In the genomic region with DNA sequence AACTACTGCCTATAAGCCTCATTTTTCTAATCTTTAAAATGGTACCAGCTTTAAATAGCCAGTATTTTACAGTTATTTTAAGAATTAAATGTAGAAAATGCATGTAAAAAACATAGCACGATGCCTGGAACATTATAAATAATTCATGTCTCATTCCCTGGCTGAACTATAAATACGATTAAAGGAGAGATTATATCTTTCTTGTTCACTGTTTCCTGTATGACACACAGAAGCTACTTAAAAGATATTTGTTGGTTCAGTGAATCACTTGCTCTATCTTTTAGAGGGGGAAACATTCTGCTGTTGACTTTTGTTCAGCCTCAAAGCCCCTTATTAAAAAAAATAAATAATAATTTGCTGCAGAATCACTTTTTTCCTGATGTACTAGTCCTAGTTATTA, we compare ENCODE assay signal across 26 cellular contexts.
"Had no signal": no experiment of that assay in that cellular context is flagged by ENCODE, and none has a peak within 500 bp of the region (broad histone marks: within the 10 kb centered on the region; RNA-seq: fewer than 3 reads in every experiment).

No MANE protein-coding gene starts in this region.

- H3K9me3 ChIP-seq: ascending aorta, Peyer's patch, SJCRH30 had no signal

- H3K36me3 ChIP-seq: ascending aorta, brain microvascular endothelial cell, cardiac muscle cell, Peyer's patch, SJCRH30 had no signal

- H3K27ac ChIP-seq: ascending aorta, brain microvascular endothelial cell, cardiac muscle cell, Peyer's patch, RWPE1, SJCRH30 had no signal

- H3K4me1 ChIP-seq: ascending aorta, Peyer's patch, SJCRH30 had no signal

- FAIRE-seq: colon had no signal

- DNase-seq: activated CD4-positive, alpha-beta T cell treated with anti-CD3 and anti-CD28 coated beads for 48 hours; activated CD4-positive, alpha-beta T cell treated with anti-CD3 and anti-CD28 coated beads, Interleukin-2, amount 50 U/mL, for 4 hours; activated CD4-positive, CD25-positive, alpha-beta regulatory T cell treated with anti-CD3 and anti-CD28 coated beads, Interleukin-2, amount 50 U/mL, for 72 hours; activated CD8-positive, alpha-beta memory T cell treated with anti-CD3 and anti-CD28 coated beads, Interleukin-2, amount 50 U/mL, for 48 hours; activated CD8-positive, alpha-beta T cell treated with anti-CD3 and anti-CD28 coated beads, Interleukin-2, amount 10 ng/mL, durations not matched to agents 7 days and 5 days; activated T-cell treated with anti-CD3 and anti-CD28 coated beads, Interleukin-2, amount 50 U/mL, for 1 hour; amniotic stem cell; brain microvascular endothelial cell; cerebellar nuclear complex; NCI-H1092; NCI-H1417; NCI-H1930; NCI-H2171; NCI-H2227 treated with DMSO at 0.1 percent for 48 hours; NCI-H446 treated with DMSO at 0.1 percent for 48 hours; NCI-H524 treated with DMSO at 0.1 percent for 48 hours; NCI-H748 treated with DMSO at 0.1 percent for 48 hours; Peyer's patch; Right ventricle myocardium superior; SJCRH30 had no signal

- H3K4me3 ChIP-seq: ascending aorta, cardiac muscle cell, Peyer's patch, SJCRH30 had no signal

- ATAC-seq: activated CD8-positive, alpha-beta T cell treated with anti-CD3 and anti-CD28 coated beads, Interleukin-2, amount 10 ng/mL, durations not matched to agents 7 days and 5 days; SK-N-SH treated with all-trans-retinoic acid at 6 μM for 48 hours; WTC11 had no signal

- H3K27me3 ChIP-seq: ascending aorta, brain microvascular endothelial cell, cardiac muscle cell, Peyer's patch, SJCRH30 had no signal
